ENCODE assay signal across 31 cellular contexts in the genomic region with DNA sequence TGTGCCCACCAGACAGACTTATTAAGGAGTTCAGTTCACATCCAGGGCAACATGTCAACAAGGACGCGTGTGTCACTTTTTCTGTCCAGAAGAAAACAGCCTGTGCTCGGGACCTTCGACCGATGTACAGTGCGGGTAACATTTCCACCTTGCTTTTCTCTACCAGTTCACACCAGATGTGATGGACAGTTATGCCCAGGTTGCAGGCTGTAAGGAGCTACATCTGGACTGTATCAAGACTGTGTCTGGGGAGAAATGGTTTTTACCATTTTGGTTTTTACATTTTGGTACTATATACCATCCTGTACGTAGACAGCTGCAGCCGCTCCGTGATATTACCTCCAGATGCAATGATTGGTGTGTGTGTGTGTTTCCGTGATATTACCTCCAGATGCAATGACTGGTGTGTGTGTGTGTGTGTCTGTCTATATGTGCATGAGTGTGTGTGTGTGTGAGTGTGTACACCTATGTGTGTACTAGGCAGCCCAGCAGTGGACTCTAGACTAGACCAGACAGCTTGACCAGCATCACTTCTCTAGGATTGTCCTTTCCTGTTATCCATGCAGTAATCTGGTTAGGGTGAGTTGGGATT.
DNase-seq lines count a peak whose midpoint lies in the region; ATAC-seq, FAIRE-seq and TF ChIP-seq lines count a peak whose summit lies in the region.
"Had no signal": no experiment of that assay in that cellular context is flagged by ENCODE, and none has a peak within 500 bp of the region (broad histone marks: within the 10 kb centered on the region; RNA-seq: fewer than 3 reads in every experiment).

No MANE protein-coding gene starts in this region.

- H3K27me3 ChIP-seq in Panc1 (ENCODE audit: control insufficient read depth, insufficient read depth, low read length) (no peaks in the 10 kb centered on the region), gastroesophageal sphincter (no peaks in the 10 kb centered on the region), smooth muscle cell (ENCODE audit: low read depth) (no peaks in the 10 kb centered on the region), small intestine (ENCODE audit: control insufficient read depth in 2 of 2, insufficient read depth in 2 of 2, low read length in 2 of 2) (no peaks in the 10 kb centered on the region)
- H3K27me3 ChIP-seq in CD8-positive, alpha-beta memory T cell (ENCODE audit: insufficient read depth, low read length, poor library complexity, severe bottlenecking): peaks cover 5% of the 10 kb centered on the region
- H3K27me3 ChIP-seq: colonic mucosa, MG63, ovary, right lobe of liver had no signal

- H3K36me3 ChIP-seq in Panc1 (ENCODE audit: control insufficient read depth, insufficient read depth, low read length) (no peaks in the 10 kb centered on the region), gastroesophageal sphincter (no peaks in the 10 kb centered on the region), smooth muscle cell (ENCODE audit: low read depth) (no peaks in the 10 kb centered on the region), small intestine (ENCODE audit: control insufficient read depth in 2 of 2, insufficient read depth in 2 of 2, low read length in 2 of 2) (no peaks in the 10 kb centered on the region)
- no peaks in the 10 kb centered on the region for H3K36me3 ChIP-seq in CD8-positive, alpha-beta memory T cell (ENCODE audit: insufficient read depth, low read length)
- H3K36me3 ChIP-seq: colonic mucosa, ovary, right lobe of liver had no signal

- H3K4me3 ChIP-seq in Panc1 (ENCODE audit: low read depth in 2 of 2, low read length in 2 of 2) (no peak overlapping the region), gastroesophageal sphincter (no peak overlapping the region), smooth muscle cell (no peak overlapping the region), small intestine (ENCODE audit: low read depth in 1 of 2, low read length in 2 of 2) (no peak overlapping the region)
- no peak overlapping the region for H3K4me3 ChIP-seq in CD8-positive, alpha-beta memory T cell (ENCODE audit: low read length)
- H3K4me3 ChIP-seq: colonic mucosa, K562, MG63, ovary, right lobe of liver had no signal

- no peaks in the 10 kb centered on the region for H3K9me3 ChIP-seq in Panc1 (ENCODE audit: control insufficient read depth, insufficient read depth, low read depth, low read length)
- no peaks in the 10 kb centered on the region for H3K9me3 ChIP-seq in gastroesophageal sphincter
- no peaks in the 10 kb centered on the region for H3K9me3 ChIP-seq in smooth muscle cell (replicated peaks; ENCODE audit: low read depth)
- no peaks in the 10 kb centered on the region for H3K9me3 ChIP-seq in small intestine (ENCODE audit: control insufficient read depth, low read depth)
- no peaks in the 10 kb centered on the region for H3K9me3 ChIP-seq in CD8-positive, alpha-beta memory T cell (ENCODE audit: low read length)
- H3K9me3 ChIP-seq: colonic mucosa, ovary, right lobe of liver had no signal

- H3K4me1 Mint-ChIP-seq in CD8-positive, alpha-beta memory T cell: peaks cover 4 to 7% (median 5%) of the 10 kb centered on the region in 3 donors

- H3K27me3 Mint-ChIP-seq in CD8-positive, alpha-beta memory T cell: peaks cover 21 to 61% of the 10 kb centered on the region in 2 donors

- no peaks in the 10 kb centered on the region for H3K36me3 Mint-ChIP-seq in CD8-positive, alpha-beta memory T cell
- H3K36me3 Mint-ChIP-seq: brain had no signal

- H3K27ac Mint-ChIP-seq in CD8-positive, alpha-beta memory T cell: no peak overlapping the region
- H3K27ac Mint-ChIP-seq: activated CD8-positive, alpha-beta T cell treated with anti-CD3 and anti-CD28 coated beads for 36 hours; activated naive CD8-positive, alpha-beta T cell treated with anti-CD3 and anti-CD28 coated beads, Interleukin-2, amount 50 U/mL, for 24 hours; natural killer cell had no signal

- H3K9me3 Mint-ChIP-seq in CD8-positive, alpha-beta memory T cell: peaks cover 0 to 7% (median 4%) of the 10 kb centered on the region in 5 donors
- H3K9me3 Mint-ChIP-seq: activated CD8-positive, alpha-beta T cell treated with anti-CD3 and anti-CD28 coated beads for 36 hours; natural killer cell had no signal

- in situ Hi-C loops in Panc1 (cut with HindIII; ENCODE audit: low pct_unique_long_range_greater_than_20kb, low sequenced_read_pairs) (no loop called here), GM13977 (cut with MboI; ENCODE audit: low pct_unique_long_range_greater_than_20kb, low sequenced_read_pairs, unreplicated experiment) (no loop called here)

- POLR2A ChIA-PET in Panc1 (lab: Charles Lee): interaction anchor here (0.5 kb wide), 1 partner anchor 22 kb away, joined by 8 read pairs; no protein-coding TSS in a partner anchor
- POLR2A ChIA-PET in CD8-positive, alpha-beta memory T cell (lab: Charles Lee): no interaction called here

- BruUV-seq in Panc1 (replicated peaks; lab: Mats Ljungman, UMichigan): no TSS peak

- FAIRE-seq in small intestine (lab: Jason Lieb, UNC): no peak
- FAIRE-seq: frontal cortex, K562, TTC549 had no signal

- peaks cover 16% of the 10 kb centered on the region for H3K4me1 ChIP-seq in Panc1 (ENCODE audit: control insufficient read depth, insufficient read depth, low read length)
- H3K4me1 ChIP-seq in gastroesophageal sphincter: peaks cover 10 to 78% (median 11%) of the 10 kb centered on the region in 3 donors
- peaks cover 23% of the 10 kb centered on the region for H3K4me1 ChIP-seq in smooth muscle cell (ENCODE audit: low read depth)
- no peaks in the 10 kb centered on the region for H3K4me1 ChIP-seq in small intestine (ENCODE audit: control insufficient read depth in 2 of 2, insufficient read depth in 1 of 2, low read depth in 1 of 2, low read length in 1 of 2)
- H3K4me1 ChIP-seq in CD8-positive, alpha-beta memory T cell (ENCODE audit: insufficient read depth, low read length): peaks cover 6% of the 10 kb centered on the region

- TF ChIP-seq POLR2A in gastroesophageal sphincter (IDR thresholded peaks at IDR 0.05): no peak

- 79 to 92% methylated on average over 5 to 9 of the region's 10 CpGs for WGBS in gastroesophageal sphincter (ENCODE audit: low coverage in 1 of 2), 2 donors
- 92% methylated on average over 10 of the region's 10 CpGs for WGBS in smooth muscle cell (ENCODE audit: low lambda C conversion rate)
- WGBS in small intestine, 3 donors: 95 to 98% (median 96%) methylated on average over 10 of the region's 10 CpGs

- H3K4me2 ChIP-seq in smooth muscle cell: peak overlapping the region; percentile 50

- ATAC-seq in Panc1: 0 out of 2 replicates have a peak, but pooled peaks have one; percentile 13
- no peak for ATAC-seq in gastroesophageal sphincter
- ATAC-seq in GM21515 (IDR thresholded peaks at IDR 0.05; ENCODE audit: unreplicated experiment): no peak
- ATAC-seq: activated CD8-positive, alpha-beta T cell treated with anti-CD3 and anti-CD28 coated beads for 36 hours; activated naive CD8-positive, alpha-beta T cell treated with anti-CD3 and anti-CD28 coated beads, Interleukin-2, amount 50 U/mL, for 24 hours; K562; left lobe of liver; right lobe of liver had no signal

- peaks cover 15% of the 10 kb centered on the region for H3K79me2 ChIP-seq in smooth muscle cell (ENCODE audit: low read depth)

- TF ChIP-seq CTCF in Panc1 (IDR thresholded peaks at IDR 0.05) (no peak), gastroesophageal sphincter (IDR thresholded peaks at IDR 0.05) (no peak), smooth muscle cell (IDR thresholded peaks at IDR 0.05; ENCODE audit: borderline replicate concordance, insufficient read depth, poor library complexity, severe bottlenecking) (no peak), GM13977 (IDR thresholded peaks at IDR 0.05; ENCODE audit: extremely low read depth, insufficient read depth, missing control alignments) (no peak)

- peaks cover 71% of the 10 kb centered on the region for H3F3A ChIP-seq in smooth muscle cell (ENCODE audit: low read depth)

- H3K4me3 Mint-ChIP-seq in CD8-positive, alpha-beta memory T cell: no peak overlapping the region
- H3K4me3 Mint-ChIP-seq: activated CD8-positive, alpha-beta T cell treated with anti-CD3 and anti-CD28 coated beads for 36 hours; activated naive CD8-positive, alpha-beta T cell treated with anti-CD3 and anti-CD28 coated beads, Interleukin-2, amount 50 U/mL, for 24 hours; natural killer cell had no signal

- H4K20me1 ChIP-seq in smooth muscle cell (ENCODE audit: low read depth): no peaks in the 10 kb centered on the region

- H3K9ac ChIP-seq in smooth muscle cell (ENCODE audit: low read depth): no peak overlapping the region

- TF ChIP-seq EP300 in gastroesophageal sphincter (IDR thresholded peaks at IDR 0.05): no peak

- intact Hi-C loops in Panc1 (cut with micrococcal nuclease; ENCODE audit: unreplicated experiment): no loop called here

- CTCF ChIA-PET in Panc1 (lab: Charles Lee): no interaction called here
- CTCF ChIA-PET in CD8-positive, alpha-beta memory T cell (lab: Charles Lee): no interaction called here

- H3K27ac ChIP-seq in Panc1 (ENCODE audit: low read length) (peak overlapping the region; percentile 64; the same call in 1 of the 2 replicates), gastroesophageal sphincter (peak overlapping the region in 3 of 4 donors; percentile 61 to 88 (median 85)), smooth muscle cell (ENCODE audit: low read depth) (peak overlapping the region; percentile 97), small intestine (ENCODE audit: low read depth in 1 of 2, low read length in 1 of 2) (no peak overlapping the region)
- H3K27ac ChIP-seq in CD8-positive, alpha-beta memory T cell (ENCODE audit: low read depth, low read length): no peak overlapping the region
- H3K27ac ChIP-seq: colonic mucosa had no signal

- peak; percentile 44 for DNase-seq in Daoy (ENCODE audit: low read depth)
- no peak for DNase-seq in Panc1 (ENCODE audit: low read depth, low spot score)
- DNase-seq in smooth muscle cell (lab: John Stamatoyannopoulos, UW; ENCODE audit: unreplicated experiment): no peak
- no peak for DNase-seq in small intestine
- DNase-seq in CD8-positive, alpha-beta memory T cell: no peak
- no peak for DNase-seq in GM13977 (ENCODE audit: low spot score)
- DNase-seq: activated CD4-positive, CD25-positive, alpha-beta regulatory T cell treated with anti-CD3 and anti-CD28 coated beads, Interleukin-2, amount 50 U/mL, for 72 hours; activated CD8-positive, alpha-beta T cell treated with anti-CD3 and anti-CD28 coated beads for 36 hours; activated effector memory CD4-positive, alpha-beta T cell treated with anti-CD3 and anti-CD28 coated beads, Interleukin-2, amount 50 U/mL, for 16 hours; activated naive CD8-positive, alpha-beta T cell treated with anti-CD3 and anti-CD28 coated beads, Interleukin-2, amount 50 U/mL, for 24 hours; activated T-cell treated with anti-CD3 and anti-CD28 coated beads for 4 hours; C1 segment of cervical spinal cord; colonic mucosa; effector memory CD4-positive, alpha-beta T cell; erythroblast; hypothalamus; MG63; natural killer cell; NCI-H1417 treated with DMSO at 0.1 percent for 48 hours; NCI-H774; ovary; right lobe of liver; SHP77; T-helper 1 cell had no signal

- H2AFZ ChIP-seq in smooth muscle cell (ENCODE audit: low read depth): no peak overlapping the region

Comparison
In these comparisons a context has a peak if more than half of its experiments do, and no peak if none do; other contexts are left out.
1. H3K27ac ChIP-seq: peak in Panc1 (single experiment), gastroesophageal sphincter (3 of 4) and smooth muscle cell (single experiment); none in small intestine (0 of 2) and CD8-positive, alpha-beta memory T cell (single experiment).